In the genomic region with DNA sequence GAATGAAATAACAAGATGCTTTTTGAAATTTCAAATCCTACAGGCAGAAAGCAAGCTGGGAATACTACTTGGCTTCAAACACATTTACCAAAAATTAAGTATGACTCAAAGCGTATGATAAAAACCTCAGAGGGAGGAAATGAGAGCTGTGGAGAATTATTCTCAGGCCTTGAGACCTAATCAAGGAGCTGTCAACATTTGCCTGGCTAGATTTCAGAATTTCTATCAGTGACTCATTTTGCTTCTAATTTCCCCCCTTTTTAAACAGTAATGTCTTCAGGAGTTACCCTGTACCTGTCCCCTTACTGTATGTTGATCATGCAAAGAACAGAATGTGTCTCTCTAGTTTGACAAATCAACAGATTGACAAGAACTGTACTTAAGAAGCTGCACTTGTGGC, we compare ENCODE assay signal across 29 cellular contexts.
"Had no signal": no experiment of that assay in that cellular context is flagged by ENCODE, and none has a peak within 500 bp of the region (broad histone marks: within the 10 kb centered on the region; RNA-seq: fewer than 3 reads in every experiment).

No MANE protein-coding gene starts in this region.

- H3K27me3 Mint-ChIP-seq: activated CD4-positive, alpha-beta T cell treated with anti-CD3 and anti-CD28 coated beads, Interleukin-2, amount 10 ng/mL, durations not matched to agents 7 days and 5 days; activated naive CD4-positive, alpha-beta T cell treated with anti-CD3 and anti-CD28 coated beads, Interleukin-2, amount 50 U/mL, for 24 hours; activated naive CD8-positive, alpha-beta T cell treated with anti-CD3 and anti-CD28 coated beads, Interleukin-2, amount 10 ng/mL, durations not matched to agents 7 days and 5 days; activated T-cell treated with anti-CD3 and anti-CD28 coated beads, Interleukin-2, amount 50 U/mL, for 24 hours; central memory CD8-positive, alpha-beta T cell; IgD-negative memory B cell had no signal

- H3K4me3 Mint-ChIP-seq: activated CD4-positive, alpha-beta T cell treated with anti-CD3 and anti-CD28 coated beads, Interleukin-2, amount 10 ng/mL, durations not matched to agents 7 days and 5 days; activated CD8-positive, alpha-beta T cell treated with anti-CD3 and anti-CD28 coated beads, Interleukin-2, amount 10 ng/mL, durations not matched to agents 7 days and 5 days; activated naive CD4-positive, alpha-beta T cell treated with anti-CD3 and anti-CD28 coated beads, Interleukin-2, amount 50 U/mL, for 24 hours; activated naive CD8-positive, alpha-beta T cell treated with anti-CD3 and anti-CD28 coated beads, Interleukin-2, amount 10 ng/mL, durations not matched to agents 7 days and 5 days; activated T-cell treated with anti-CD3 and anti-CD28 coated beads, Interleukin-2, amount 50 U/mL, for 24 hours; central memory CD8-positive, alpha-beta T cell; IgD-negative memory B cell had no signal

- DNase-seq: activated CD4-positive, alpha-beta T cell treated with anti-CD3 and anti-CD28 coated beads, Interleukin-2, amount 10 ng/mL, durations not matched to agents 7 days and 5 days; activated CD4-positive, alpha-beta T cell treated with anti-CD3 and anti-CD28 coated beads, Interleukin-2, amount 50 U/mL, for 48 hours; activated CD4-positive, CD25-positive, alpha-beta regulatory T cell; activated CD8-positive, alpha-beta T cell treated with anti-CD3 and anti-CD28 coated beads, Interleukin-2, amount 10 ng/mL, durations not matched to agents 7 days and 5 days; activated gamma-delta T cell; activated naive CD4-positive, alpha-beta T cell treated with Interleukin-2 at 50 U/mL for 16 hours; activated naive CD8-positive, alpha-beta T cell treated with anti-CD3 and anti-CD28 coated beads, Interleukin-2, amount 10 ng/mL, durations not matched to agents 7 days and 5 days; activated T-cell treated with anti-CD3 and anti-CD28 coated beads, Interleukin-2, amount 50 U/mL, for 24 hours; Karpas-422; KBM-7; NCI-H1105; NCI-H1417 treated with DMSO at 0.1 percent for 48 hours; NCI-H1694; NCI-H1930; NCI-H2081 treated with DMSO at 0.1 percent for 48 hours; NCI-H345; NCI-H524 treated with DMSO at 0.1 percent for 48 hours; NK-92 treated with Interleukin-12 subunit alpha and Interleukin-12 subunit beta, amount 100 ng/mL, for 24 hours; PC-3; Peyer's patch; Right ventricle myocardium superior; SJCRH30; WERI-Rb-1 had no signal

- H3K27ac Mint-ChIP-seq: activated CD4-positive, alpha-beta T cell treated with anti-CD3 and anti-CD28 coated beads, Interleukin-2, amount 10 ng/mL, durations not matched to agents 7 days and 5 days; activated CD8-positive, alpha-beta T cell treated with anti-CD3 and anti-CD28 coated beads, Interleukin-2, amount 10 ng/mL, durations not matched to agents 7 days and 5 days; activated naive CD4-positive, alpha-beta T cell treated with anti-CD3 and anti-CD28 coated beads, Interleukin-2, amount 50 U/mL, for 24 hours; activated naive CD8-positive, alpha-beta T cell treated with anti-CD3 and anti-CD28 coated beads, Interleukin-2, amount 10 ng/mL, durations not matched to agents 7 days and 5 days; activated T-cell treated with anti-CD3 and anti-CD28 coated beads, Interleukin-2, amount 50 U/mL, for 24 hours; activated T-helper 2 cell treated with anti-CD3 and anti-CD28 coated beads, Interferon-gamma antibody, Interleukin-2, Interleukin-4, amounts not matched to agents 10 μg/mL and 5 μg/mL and 100 μg/mL, durations not matched to agents 14 hours and 24 hours and 36 hours; IgD-negative memory B cell had no signal

- H3K4me1 Mint-ChIP-seq: activated CD4-positive, alpha-beta T cell treated with anti-CD3 and anti-CD28 coated beads, Interleukin-2, amount 10 ng/mL, durations not matched to agents 7 days and 5 days; activated naive CD4-positive, alpha-beta T cell treated with anti-CD3 and anti-CD28 coated beads, Interleukin-2, amount 50 U/mL, for 24 hours; activated naive CD8-positive, alpha-beta T cell treated with anti-CD3 and anti-CD28 coated beads, Interleukin-2, amount 10 ng/mL, durations not matched to agents 7 days and 5 days; central memory CD8-positive, alpha-beta T cell; IgD-negative memory B cell had no signal

- ATAC-seq: activated CD8-positive, alpha-beta T cell treated with anti-CD3 and anti-CD28 coated beads, Interleukin-2, amount 10 ng/mL, durations not matched to agents 7 days and 5 days; PC-3 had no signal

- H3K4me3 ChIP-seq: cardiac muscle cell, Peyer's patch, SJCRH30, SK-N-MC had no signal

- H3K36me3 Mint-ChIP-seq: activated naive CD4-positive, alpha-beta T cell treated with anti-CD3 and anti-CD28 coated beads, Interleukin-2, amount 50 U/mL, for 24 hours; activated naive CD8-positive, alpha-beta T cell treated with anti-CD3 and anti-CD28 coated beads, Interleukin-2, amount 10 ng/mL, durations not matched to agents 7 days and 5 days; IgD-negative memory B cell had no signal
